2 cellular contexts compared by ENCODE assay signal in the genomic region with DNA sequence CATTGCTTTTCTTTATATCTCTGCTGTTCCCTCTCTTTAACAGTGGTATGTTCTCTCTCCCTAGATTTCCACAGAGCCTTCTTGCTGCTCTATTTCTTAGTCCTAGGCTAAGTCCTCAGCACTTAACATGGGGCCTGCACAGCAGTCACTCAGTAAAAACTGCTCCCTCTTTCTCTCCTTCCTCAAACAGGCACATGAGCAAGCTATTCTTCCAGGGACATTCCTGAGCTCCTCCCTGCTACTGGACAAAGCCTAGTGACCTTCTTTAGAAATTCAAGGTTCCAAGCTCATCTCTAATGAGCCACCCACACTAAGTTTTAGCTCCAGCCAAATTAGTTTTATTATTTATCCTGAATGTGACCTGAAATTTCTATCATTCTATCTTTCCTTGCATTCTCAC.
TF ChIP-seq lines count a peak whose summit lies in the region.

No MANE protein-coding gene starts in this region.

TF ChIP-seq in GM23338, 12 proteins besides CTCF, POLR2A, EP300 and RAD21 (continued from another document and continues in another):
- TF ChIP-seq, protein P1, sequence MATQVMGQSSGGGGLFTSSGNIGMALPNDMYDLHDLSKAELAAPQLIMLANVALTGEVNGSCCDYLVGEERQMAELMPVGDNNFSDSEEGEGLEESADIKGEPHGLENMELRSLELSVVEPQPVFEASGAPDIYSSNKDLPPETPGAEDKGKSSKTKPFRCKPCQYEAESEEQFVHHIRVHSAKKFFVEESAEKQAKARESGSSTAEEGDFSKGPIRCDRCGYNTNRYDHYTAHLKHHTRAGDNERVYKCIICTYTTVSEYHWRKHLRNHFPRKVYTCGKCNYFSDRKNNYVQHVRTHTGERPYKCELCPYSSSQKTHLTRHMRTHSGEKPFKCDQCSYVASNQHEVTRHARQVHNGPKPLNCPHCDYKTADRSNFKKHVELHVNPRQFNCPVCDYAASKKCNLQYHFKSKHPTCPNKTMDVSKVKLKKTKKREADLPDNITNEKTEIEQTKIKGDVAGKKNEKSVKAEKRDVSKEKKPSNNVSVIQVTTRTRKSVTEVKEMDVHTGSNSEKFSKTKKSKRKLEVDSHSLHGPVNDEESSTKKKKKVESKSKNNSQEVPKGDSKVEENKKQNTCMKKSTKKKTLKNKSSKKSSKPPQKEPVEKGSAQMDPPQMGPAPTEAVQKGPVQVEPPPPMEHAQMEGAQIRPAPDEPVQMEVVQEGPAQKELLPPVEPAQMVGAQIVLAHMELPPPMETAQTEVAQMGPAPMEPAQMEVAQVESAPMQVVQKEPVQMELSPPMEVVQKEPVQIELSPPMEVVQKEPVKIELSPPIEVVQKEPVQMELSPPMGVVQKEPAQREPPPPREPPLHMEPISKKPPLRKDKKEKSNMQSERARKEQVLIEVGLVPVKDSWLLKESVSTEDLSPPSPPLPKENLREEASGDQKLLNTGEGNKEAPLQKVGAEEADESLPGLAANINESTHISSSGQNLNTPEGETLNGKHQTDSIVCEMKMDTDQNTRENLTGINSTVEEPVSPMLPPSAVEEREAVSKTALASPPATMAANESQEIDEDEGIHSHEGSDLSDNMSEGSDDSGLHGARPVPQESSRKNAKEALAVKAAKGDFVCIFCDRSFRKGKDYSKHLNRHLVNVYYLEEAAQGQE (IDR thresholded peaks at IDR 0.05; ENCODE audit: unreplicated experiment) = no peak
- no peak for TF ChIP-seq NANOG (IDR thresholded peaks at IDR 0.05; ENCODE audit: borderline replicate concordance)
- no peak for TF ChIP-seq STAT1 (IDR thresholded peaks at IDR 0.05; ENCODE audit: unreplicated experiment)
- no peak for TF ChIP-seq ZNF462 (CRISPR knock-in tag; IDR thresholded peaks at IDR 0.05)
- TF ChIP-seq CREB1 (CRISPR knock-in tag; IDR thresholded peaks at IDR 0.05; ENCODE audit: low read depth) = no peak
- TF ChIP-seq ZNF114 (CRISPR knock-in tag; IDR thresholded peaks at IDR 0.05) = no peak
- TF ChIP-seq ZNF331 (CRISPR knock-in tag; IDR thresholded peaks at IDR 0.05; ENCODE audit: low read depth) = no peak
- TF ChIP-seq EZH2phosphoT487 (IDR thresholded peaks at IDR 0.05; ENCODE audit: unreplicated experiment) = no peak
- no peak for TF ChIP-seq ETS1 (IDR thresholded peaks at IDR 0.05)
- TF ChIP-seq EZH2 (IDR thresholded peaks at IDR 0.05; ENCODE audit: low read depth, unreplicated experiment) = no peak

TF ChIP-seq in WTC11, 78 proteins besides CTCF, POLR2A, EP300 and RAD21 (continued from another document):
- TF ChIP-seq, protein P2, sequence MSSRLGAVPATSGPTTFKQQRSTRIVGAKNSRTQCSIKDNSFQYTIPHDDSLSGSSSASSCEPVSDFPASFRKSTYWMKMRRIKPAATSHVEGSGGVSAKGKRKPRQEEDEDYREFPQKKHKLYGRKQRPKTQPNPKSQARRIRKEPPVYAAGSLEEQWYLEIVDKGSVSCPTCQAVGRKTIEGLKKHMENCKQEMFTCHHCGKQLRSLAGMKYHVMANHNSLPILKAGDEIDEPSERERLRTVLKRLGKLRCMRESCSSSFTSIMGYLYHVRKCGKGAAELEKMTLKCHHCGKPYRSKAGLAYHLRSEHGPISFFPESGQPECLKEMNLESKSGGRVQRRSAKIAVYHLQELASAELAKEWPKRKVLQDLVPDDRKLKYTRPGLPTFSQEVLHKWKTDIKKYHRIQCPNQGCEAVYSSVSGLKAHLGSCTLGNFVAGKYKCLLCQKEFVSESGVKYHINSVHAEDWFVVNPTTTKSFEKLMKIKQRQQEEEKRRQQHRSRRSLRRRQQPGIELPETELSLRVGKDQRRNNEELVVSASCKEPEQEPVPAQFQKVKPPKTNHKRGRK (CRISPR knock-in tag; IDR thresholded peaks at IDR 0.05; ENCODE audit: borderline replicate concordance) = no peak
- TF ChIP-seq ESRRA (CRISPR knock-in tag; IDR thresholded peaks at IDR 0.05; ENCODE audit: borderline replicate concordance) (no peak), NR1H2 (CRISPR knock-in tag; IDR thresholded peaks at IDR 0.05) (no peak), CREM (CRISPR knock-in tag; IDR thresholded peaks at IDR 0.05) (no peak), TCF7 (CRISPR knock-in tag; IDR thresholded peaks at IDR 0.05; ENCODE audit: low read depth) (no peak), CDX4 (CRISPR knock-in tag; IDR thresholded peaks at IDR 0.05; ENCODE audit: borderline replicate concordance) (no peak), ZNF219 (CRISPR knock-in tag; IDR thresholded peaks at IDR 0.05; ENCODE audit: borderline replicate concordance) (no peak), USF1 (CRISPR knock-in tag; IDR thresholded peaks at IDR 0.05) (no peak), PRDM15 (CRISPR knock-in tag; IDR thresholded peaks at IDR 0.05) (no peak), NR2C2 (CRISPR knock-in tag; IDR thresholded peaks at IDR 0.05) (no peak), RORB (CRISPR knock-in tag; IDR thresholded peaks at IDR 0.05) (no peak), ZNF416 (CRISPR knock-in tag; IDR thresholded peaks at IDR 0.05) (no peak)
- TF ChIP-seq, protein P3, sequence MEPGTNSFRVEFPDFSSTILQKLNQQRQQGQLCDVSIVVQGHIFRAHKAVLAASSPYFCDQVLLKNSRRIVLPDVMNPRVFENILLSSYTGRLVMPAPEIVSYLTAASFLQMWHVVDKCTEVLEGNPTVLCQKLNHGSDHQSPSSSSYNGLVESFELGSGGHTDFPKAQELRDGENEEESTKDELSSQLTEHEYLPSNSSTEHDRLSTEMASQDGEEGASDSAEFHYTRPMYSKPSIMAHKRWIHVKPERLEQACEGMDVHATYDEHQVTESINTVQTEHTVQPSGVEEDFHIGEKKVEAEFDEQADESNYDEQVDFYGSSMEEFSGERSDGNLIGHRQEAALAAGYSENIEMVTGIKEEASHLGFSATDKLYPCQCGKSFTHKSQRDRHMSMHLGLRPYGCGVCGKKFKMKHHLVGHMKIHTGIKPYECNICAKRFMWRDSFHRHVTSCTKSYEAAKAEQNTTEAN (CRISPR knock-in tag; IDR thresholded peaks at IDR 0.05) = no peak
- TF ChIP-seq, protein P4, sequence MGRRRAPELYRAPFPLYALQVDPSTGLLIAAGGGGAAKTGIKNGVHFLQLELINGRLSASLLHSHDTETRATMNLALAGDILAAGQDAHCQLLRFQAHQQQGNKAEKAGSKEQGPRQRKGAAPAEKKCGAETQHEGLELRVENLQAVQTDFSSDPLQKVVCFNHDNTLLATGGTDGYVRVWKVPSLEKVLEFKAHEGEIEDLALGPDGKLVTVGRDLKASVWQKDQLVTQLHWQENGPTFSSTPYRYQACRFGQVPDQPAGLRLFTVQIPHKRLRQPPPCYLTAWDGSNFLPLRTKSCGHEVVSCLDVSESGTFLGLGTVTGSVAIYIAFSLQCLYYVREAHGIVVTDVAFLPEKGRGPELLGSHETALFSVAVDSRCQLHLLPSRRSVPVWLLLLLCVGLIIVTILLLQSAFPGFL (CRISPR knock-in tag; IDR thresholded peaks at IDR 0.05; ENCODE audit: borderline replicate concordance) = no peak
